1 cellular context compared by ENCODE assay signal in genomic region chr17:49788443-49789277, GRCh38.
A peak's percentile ranks its signal among the peaks of the same experiment; 100 is the strongest.
TF ChIP-seq lines count a peak whose summit lies in the region.

Gene KAT7 (plus strand): TSS chr17:49788681. CDS start chr17:49788835, 154 bp downstream.

TF ChIP-seq in K562, 482 proteins besides CTCF, POLR2A, EP300 and RAD21 (continued from another document and continues in another):
- TF ChIP-seq ATF6 (CRISPR knock-in tag; IDR thresholded peaks at IDR 0.05) (peak; percentile 77; the same call in 1 of the 2 replicates), E2F6 (IDR thresholded peaks at IDR 0.05; ENCODE audit: borderline replicate concordance in 1 of 2, extremely low read depth in 1 of 2, insufficient read depth in 1 of 2, insufficient read length in 1 of 2, low read depth in 1 of 2, low read length in 1 of 2, poor library complexity in 1 of 2, severe bottlenecking in 1 of 2) (peak; percentile 74 to 77), CTCFL (IDR thresholded peaks at IDR 0.05; ENCODE audit: borderline replicate concordance, insufficient read depth, low read depth, low read length, poor library complexity, severe bottlenecking) (no peak), TSHZ1 (CRISPR knock-in tag; IDR thresholded peaks at IDR 0.05) (0 out of 2 replicates have a peak, but pooled peaks have one; percentile 11), ZNF408 (CRISPR knock-in tag; IDR thresholded peaks at IDR 0.05; ENCODE audit: low read depth) (no peak), RREB1 (CRISPR knock-in tag; IDR thresholded peaks at IDR 0.05) (peak; percentile 47; the same call in 1 of the 2 replicates), MYC (IDR thresholded peaks at IDR 0.05; ENCODE audit: low read depth, low read length) (peak; percentile 63), MYC (CRISPR knock-in tag; IDR thresholded peaks at IDR 0.05; ENCODE audit: borderline replicate concordance, low read depth) (0 out of 2 replicates have a peak, but pooled peaks have one; percentile 31), MCM7 (IDR thresholded peaks at IDR 0.05) (no peak), FOXP1 (CRISPR knock-in tag; IDR thresholded peaks at IDR 0.05) (peak; percentile 62; the same call in 1 of the 2 replicates), ARID4B (CRISPR knock-in tag; IDR thresholded peaks at IDR 0.05) (peak; percentile 64), ZBTB43 (CRISPR knock-in tag; IDR thresholded peaks at IDR 0.05) (no peak), GATAD2B (IDR thresholded peaks at IDR 0.05; ENCODE audit: borderline replicate concordance) (no peak), IRF2 (CRISPR knock-in tag; IDR thresholded peaks at IDR 0.05) (no peak), MTA3 (IDR thresholded peaks at IDR 0.05; ENCODE audit: borderline replicate concordance) (peak; percentile 80; the same call in 1 of the 2 replicates), HMGN3 (IDR thresholded peaks at IDR 0.05; ENCODE audit: borderline replicate concordance, extremely low read depth, insufficient read length, low read depth, low read length) (peak; percentile 38), ZNF24 (IDR thresholded peaks at IDR 0.05) (no peak), WHSC1 (IDR thresholded peaks at IDR 0.05; ENCODE audit: low read length) (no peak), FOXK2 (conservative IDR thresholded peaks at IDR 0.05 in 1 of 2, IDR thresholded peaks at IDR 0.05 in 1 of 2; ENCODE audit: low read depth in 2 of 2) (peak; percentile 50 to 57; a peak in 3 of 4 replicates), ZNF655 (CRISPR knock-in tag; IDR thresholded peaks at IDR 0.05) (peak; percentile 19; the same call in 1 of the 2 replicates), ZNF197 (CRISPR knock-in tag; IDR thresholded peaks at IDR 0.05; ENCODE audit: low read depth) (peak; percentile 97), CAMTA2 (CRISPR knock-in tag; conservative IDR thresholded peaks at IDR 0.05) (no peak), NRF1 (conservative IDR thresholded peaks at IDR 0.05 in 1 of 2, IDR thresholded peaks at IDR 0.05 in 1 of 2) (peak; percentile 97 to 98), CGGBP1 (CRISPR knock-in tag; IDR thresholded peaks at IDR 0.05) (0 out of 2 replicates have a peak, but pooled peaks have one; percentile 51)
